Comparison of ENCODE assay signal across 8 cellular contexts in genomic region chr15:96334017-96334704, GRCh38. TPM values are rescaled to one million over a fixed set of nuclear protein-coding genes. Genes with fewer than 3 reads are reported as not detected.
DNase-seq lines count a peak whose midpoint lies in the region; TF ChIP-seq lines count a peak whose summit lies in the region.

No MANE protein-coding gene starts in this region.

- H2AFZ ChIP-seq in ACC112 (ENCODE audit: low read length, unreplicated experiment) (no peak overlapping the region), neural progenitor cell (replicated peaks) (no peak overlapping the region)

- H3K9me3 ChIP-seq in esophagus squamous epithelium, result no peaks in the 10 kb centered on the region
- H3K9me3 ChIP-seq in neural progenitor cell (ENCODE audit: low read depth), result no peaks in the 10 kb centered on the region

- TF ChIP-seq POLR2A in NB4 (IDR thresholded peaks at IDR 0.05; ENCODE audit: extremely low read depth, insufficient read length) (no peak), esophagus squamous epithelium (IDR thresholded peaks at IDR 0.05) (no peak)

- H3F3A ChIP-seq in neural progenitor cell (ENCODE audit: low read depth), result peaks cover 70% of the 10 kb centered on the region

- H3K4me2 ChIP-seq in neural progenitor cell, result peak overlapping the region; percentile 98

- 24 to 64% methylated on average over 15 to 17 of the region's 49 CpGs for WGBS in esophagus squamous epithelium, 2 donors

- DNase-seq in NB4 (ENCODE audit: low read depth) (no peak), esophagus squamous epithelium (lab: John Stamatoyannopoulos, UW) (no peak), neural progenitor cell (ENCODE audit: low spot score) (peak; percentile 40), putamen (ENCODE audit: low spot score) (no peak), COLO829 (ENCODE audit: low spot score) (no peak), DMS79 (lab: John Stamatoyannopoulos, UW) (no peak), foreskin melanocyte (no peak)

- H3K4me3 ChIP-seq in ACC112 (ENCODE audit: low read depth, low read length) (peak overlapping the region; percentile 97), NB4 (ENCODE audit: low read depth, low read length) (peak overlapping the region; percentile 94), esophagus squamous epithelium (peak overlapping the region; percentile 45 to 92 (median 72)), neural progenitor cell (peak overlapping the region; percentile 92)

- H3K4me1 ChIP-seq in ACC112 (ENCODE audit: control insufficient read depth, insufficient read depth, low read length, unreplicated experiment) (peaks cover 4% of the 10 kb centered on the region), esophagus squamous epithelium (peaks cover 0 to 77% (median 0%) of the 10 kb centered on the region in 3 donors), neural progenitor cell (peaks cover 38% of the 10 kb centered on the region)

- H3K27me3 ChIP-seq in ACC112 (ENCODE audit: insufficient read depth, low read length) (no peaks in the 10 kb centered on the region), esophagus squamous epithelium (peaks cover 0 to 45% (median 0%) of the 10 kb centered on the region in 4 donors), neural progenitor cell (peaks cover 45% of the 10 kb centered on the region)

- H3K4me1 Mint-ChIP-seq in neural progenitor cell, result peaks cover 35% of the 10 kb centered on the region

- H3K27me3 Mint-ChIP-seq in neural progenitor cell (ENCODE audit: insufficient read depth, low read depth), result peaks cover 28% of the 10 kb centered on the region

- TF ChIP-seq CTCF in NB4 (IDR thresholded peaks at IDR 0.05; ENCODE audit: low read depth, low read length) (no peak), esophagus squamous epithelium (IDR thresholded peaks at IDR 0.05) (no peak), neural progenitor cell (IDR thresholded peaks at IDR 0.05) (no peak)

- H3K36me3 ChIP-seq in ACC112 (ENCODE audit: insufficient read depth, low read length), result peaks cover 54% of the 10 kb centered on the region
- H3K36me3 ChIP-seq in esophagus squamous epithelium, result peaks cover 0 to 23% (median 0%) of the 10 kb centered on the region in 3 donors
- peaks cover 21% of the 10 kb centered on the region for H3K36me3 ChIP-seq in neural progenitor cell

- peak overlapping the region; percentile 96 for H3K27ac Mint-ChIP-seq in neural progenitor cell

- H3K79me2 ChIP-seq in ACC112 (ENCODE audit: control insufficient read depth, insufficient read depth, low read length, unreplicated experiment) (peaks cover 94% of the 10 kb centered on the region), neural progenitor cell (ENCODE audit: low read depth) (peaks cover 94% of the 10 kb centered on the region)

- peaks cover 4% of the 10 kb centered on the region for H3K9me3 Mint-ChIP-seq in neural progenitor cell

- H3K9ac ChIP-seq in neural progenitor cell, result peak overlapping the region; percentile 78

- peak overlapping the region; percentile 96 for H3K4me3 Mint-ChIP-seq in neural progenitor cell

- H3K36me3 Mint-ChIP-seq in neural progenitor cell, result peaks cover 56% of the 10 kb centered on the region

- intact Hi-C loops in esophagus squamous epithelium (cut with DNase I), result no loop called here

- H3K27ac ChIP-seq in ACC112 (ENCODE audit: low read depth, low read length) (peak overlapping the region; percentile 80), esophagus squamous epithelium (peak overlapping the region; percentile 85 to 96 (median 94)), neural progenitor cell (no peak overlapping the region)

- peaks cover 82% of the 10 kb centered on the region for H4K20me1 ChIP-seq in neural progenitor cell (ENCODE audit: low read depth)

RNA-seq across cellular contexts. Expression of gene NR2F2, which starts 3.7 kb away (rescaled TPM):
- 10 to 100 TPM in 1 of 4 donors, 1 to 10 TPM in 3; 3.7 to 15.6 (median 6.4) TPM for total RNA-seq in esophagus squamous epithelium
- 24.6 and 32.1 TPM in 2 replicates for total RNA-seq in neural progenitor cell (ENCODE audit: low replicate concordance)
